28 cellular contexts compared by ENCODE assay signal in genomic region chr14:87866116-87866515, GRCh38.
"Had no signal": no experiment of that assay in that cellular context is flagged by ENCODE, and none has a peak within 500 bp of the region (broad histone marks: within the 10 kb centered on the region; RNA-seq: fewer than 3 reads in every experiment).

No MANE protein-coding gene starts in this region.

- ATAC-seq: left cardiac atrium; left lobe of liver; left ventricle myocardium superior; lower lobe of right lung; mucosa of descending colon; naive thymus-derived CD4-positive, alpha-beta T cell; natural killer cell treated with Interleukin-12 subunit alpha and Interleukin-12 subunit beta and Interleukin-15 and Interleukin-18, amount 100 ng/mL, for 72 hours; right cardiac atrium; sciatic nerve; stimulated activated naive B cell treated with anti-CD40 and anti-IgM and Interleukin-4, amounts not matched to agents 10 μg/mL and 1 μg/mL and 100 μg/mL, for 72 hours; stimulated activated naive CD8-positive, alpha-beta T cell treated with anti-CD3 and anti-CD28 coated beads, Interleukin-15, Interleukin-2, amounts not matched to agents 100 U/mL and 50 U/mL, for 24 hours; upper lobe of right lung had no signal

- H3K9me3 ChIP-seq: lower lobe of right lung, mucosa of descending colon, ovary, stomach, testis, thyroid gland, transverse colon, upper lobe of right lung had no signal

- H3K4me3 ChIP-seq: lower lobe of right lung, mucosa of descending colon, ovary, skin epidermis, stomach, testis, thyroid gland, transverse colon, upper lobe of right lung had no signal

- H3K36me3 ChIP-seq: lower lobe of right lung, ovary, stomach, thyroid gland, transverse colon, upper lobe of right lung had no signal

- FAIRE-seq: keratinocyte, urothelium cell line had no signal

- H3K27ac ChIP-seq: lower lobe of right lung, ovary, skin epidermis, stomach, testis, thyroid gland, transverse colon, upper lobe of right lung had no signal

- DNase-seq: hippocampal formation; left cardiac atrium; left ventricle myocardium superior; lower lobe of right lung; mammary epithelial cell; midbrain; mucosa of descending colon; naive thymus-derived CD4-positive, alpha-beta T cell; ovary; retina; right cardiac atrium; stimulated activated CD4-positive, alpha-beta T cell treated with anti-CD3 and anti-CD28 coated beads, Interleukin-12 subunit alpha, Interleukin-12 subunit beta, amount 100 ng/mL, for 4 hours; stimulated activated CD4-positive, alpha-beta T cell treated with anti-CD3 and anti-CD28 coated beads, Interleukin-15, amount 100 ng/mL, for 24 hours; stimulated activated CD4-positive, alpha-beta T cell treated with anti-CD3 and anti-CD28 coated beads, Interleukin-2, amount 100 ng/mL, for 24 hours; stimulated activated CD4-positive, alpha-beta T cell treated with anti-CD3 and anti-CD28 coated beads, Interleukin-4, amount 100 ng/mL, for 1 hour; stimulated activated naive B cell treated with anti-CD40 and anti-IgM and Interleukin-4, amounts not matched to agents 10 μg/mL and 1 μg/mL and 100 μg/mL, for 72 hours; stimulated activated naive CD8-positive, alpha-beta T cell treated with anti-CD3 and anti-CD28 coated beads, Interleukin-15, Interleukin-2, amounts not matched to agents 100 U/mL and 50 U/mL, for 24 hours; stomach; testis; thyroid gland; transverse colon; upper lobe of right lung had no signal

- H3K4me1 ChIP-seq: lower lobe of right lung, stomach, testis, thyroid gland, transverse colon, upper lobe of right lung had no signal

- H3K27me3 ChIP-seq: ovary, stomach, testis, thyroid gland, transverse colon, upper lobe of right lung had no signal
